In the genomic region with DNA sequence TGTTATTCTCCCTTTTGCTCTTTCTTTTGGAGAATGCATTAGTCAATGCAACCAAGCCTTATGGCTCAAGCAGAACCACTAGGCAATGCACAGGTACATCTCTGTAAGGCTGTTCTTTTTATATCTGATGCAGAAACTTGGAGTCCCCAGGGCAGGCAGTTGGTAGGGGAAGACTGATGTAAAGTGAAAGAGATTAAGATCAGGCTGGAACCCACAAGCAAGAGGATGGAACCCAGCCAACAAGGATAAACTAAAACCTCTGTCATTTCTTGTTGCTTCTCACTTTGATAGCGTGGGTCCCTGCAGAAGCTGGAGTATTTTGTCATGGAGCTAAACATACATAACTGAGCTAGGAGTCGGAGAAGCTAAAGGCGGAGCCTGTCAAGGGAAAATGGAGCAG, we compare ENCODE assay signal across 27 cellular contexts.
"Had no signal": no experiment of that assay in that cellular context is flagged by ENCODE, and none has a peak within 500 bp of the region (broad histone marks: within the 10 kb centered on the region; RNA-seq: fewer than 3 reads in every experiment).

No MANE protein-coding gene starts in this region.

- ATAC-seq: stimulated activated effector memory CD8-positive, alpha-beta T cell treated with anti-CD3 and anti-CD28 coated beads, Interleukin-12 subunit alpha, Interleukin-12 subunit beta, amount 100 ng/mL, for 72 hours; stimulated activated memory B cell treated with anti-CD40 and anti-IgM and Interleukin-4, amounts not matched to agents 10 μg/mL and 1 μg/mL and 100 μg/mL, for 72 hours; stimulated activated naive B cell treated with anti-CD40 and anti-IgM and Interleukin-4, amounts not matched to agents 10 μg/mL and 1 μg/mL and 100 μg/mL, for 72 hours; stimulated activated naive CD8-positive, alpha-beta T cell treated with anti-CD3 and anti-CD28 coated beads, Interleukin-15, amount 100 ng/mL, for 72 hours; stimulated activated naive CD8-positive, alpha-beta T cell treated with anti-CD3 and anti-CD28 coated beads, Interleukin-15, Interleukin-2, amounts not matched to agents 100 U/mL and 50 U/mL, for 24 hours; upper lobe of right lung had no signal

- H3K27me3 ChIP-seq: stomach, suprapubic skin, testis, thyroid gland, tibial artery, tibial nerve, transverse colon, upper lobe of left lung, upper lobe of right lung, uterus, vagina had no signal

- H3K4me3 ChIP-seq: stomach, suprapubic skin, testis, thoracic aorta, thyroid gland, tibial artery, tibial nerve, transverse colon, upper lobe of left lung, upper lobe of right lung, uterus, vagina had no signal

- DNase-seq: stimulated activated CD4-positive, alpha-beta T cell treated with anti-CD3 and anti-CD28 coated beads, Interleukin-2, amount 100 ng/mL, for 48 hours; stimulated activated CD4-positive, alpha-beta T cell treated with anti-CD3 and anti-CD28 coated beads, Interleukin-4, amount 100 ng/mL, for 1 hour; stimulated activated CD4-positive, alpha-beta T cell treated with anti-CD3 and anti-CD28 coated beads, Interleukin-4, amount 100 ng/mL, for 24 hours; stimulated activated CD4-positive, alpha-beta T cell treated with anti-CD3 and anti-CD28 coated beads, Interleukin-4, amount 100 ng/mL, for 4 hours; stimulated activated CD8-positive, alpha-beta memory T cell treated with anti-CD3 and anti-CD28 coated beads, Interleukin-4, amount 100 ng/mL, for 48 hours; stimulated activated naive B cell treated with anti-CD40 and anti-IgM and Interleukin-4, amounts not matched to agents 10 μg/mL and 1 μg/mL and 100 μg/mL, for 72 hours; stimulated activated naive CD4-positive, alpha-beta T cell; stimulated activated naive CD4-positive, alpha-beta T cell treated with Interleukin-2 at 50 U/mL for 16 hours; stimulated activated naive CD8-positive, alpha-beta T cell treated with anti-CD3 and anti-CD28 coated beads, Interleukin-15, amount 100 ng/mL, for 72 hours; stimulated activated naive CD8-positive, alpha-beta T cell treated with anti-CD3 and anti-CD28 coated beads, Interleukin-15, Interleukin-2, amounts not matched to agents 100 U/mL and 50 U/mL, for 24 hours; stomach; substantia nigra; testis; thyroid gland; tibial artery; transverse colon; trophoblast cell; upper lobe of left lung; upper lobe of right lung; uterus had no signal

- H3K9me3 ChIP-seq: stomach, suprapubic skin, testis, thoracic aorta, thyroid gland, transverse colon, upper lobe of right lung, uterus, vagina had no signal

- FAIRE-seq: urothelium cell line had no signal

- H3K36me3 ChIP-seq: stomach, suprapubic skin, thoracic aorta, thyroid gland, tibial artery, tibial nerve, transverse colon, upper lobe of left lung, upper lobe of right lung, uterus, vagina had no signal

- H3K4me1 ChIP-seq: stomach, suprapubic skin, testis, thyroid gland, tibial artery, tibial nerve, transverse colon, upper lobe of left lung, upper lobe of right lung, uterus, vagina had no signal

- H3K27ac ChIP-seq: stomach, suprapubic skin, testis, thoracic aorta, thyroid gland, tibial artery, tibial nerve, transverse colon, upper lobe of left lung, upper lobe of right lung, uterus, vagina had no signal
